26 cellular contexts compared by ENCODE assay signal in genomic region chr4:38024203-38024504, GRCh38.
DNase-seq lines count a peak whose midpoint lies in the region; ATAC-seq and TF ChIP-seq lines count a peak whose summit lies in the region.
"Had no signal": no experiment of that assay in that cellular context is flagged by ENCODE, and none has a peak within 500 bp of the region (broad histone marks: within the 10 kb centered on the region; RNA-seq: fewer than 3 reads in every experiment).

No MANE protein-coding gene starts in this region.

- peak overlapping the region; percentile 35 for H3K4me3 Mint-ChIP-seq in mesothelial cell of epicardium
- no peak overlapping the region for H3K4me3 Mint-ChIP-seq in activated T-helper 17 cell treated with anti-CD3 and anti-CD28 coated beads, Interleukin-2, amount 50 U/mL, for 72 hours
- H3K4me3 Mint-ChIP-seq: activated CD8-positive, alpha-beta T cell treated with anti-CD3 and anti-CD28 coated beads for 36 hours; central memory CD8-positive, alpha-beta T cell; stimulated activated memory B cell treated with anti-CD40 and anti-IgM and Interleukin-4, amounts not matched to agents 10 μg/mL and 1 μg/mL and 100 μg/mL, for 72 hours had no signal

- H3K4me1 Mint-ChIP-seq in mesothelial cell of epicardium, result peaks cover 39% of the 10 kb centered on the region
- peaks cover 10% of the 10 kb centered on the region for H3K4me1 Mint-ChIP-seq in activated T-helper 17 cell treated with anti-CD3 and anti-CD28 coated beads, Interleukin-2, amount 50 U/mL, for 72 hours
- H3K4me1 Mint-ChIP-seq: central memory CD8-positive, alpha-beta T cell had no signal

- H3K27ac ChIP-seq in thoracic aorta (no peak overlapping the region), thyroid gland (peak overlapping the region in 1 of 3 donors; percentile 48)
- H3K27ac ChIP-seq: SJCRH30 had no signal

- WGBS in thyroid gland, 2 donors, result 18 to 29% methylated on average over 3 of the region's 3 CpGs

- peaks cover 28% of the 10 kb centered on the region for H3K36me3 ChIP-seq in thoracic aorta
- H3K36me3 ChIP-seq in thyroid gland, result peaks cover 23 to 31% of the 10 kb centered on the region in 2 donors

- H3K4me3 ChIP-seq in choroid plexus epithelial cell (ENCODE audit: low read depth, low read length) (no peak overlapping the region), thoracic aorta (peak overlapping the region; percentile 13), thyroid gland (replicated peaks in 1 of 3) (no peak overlapping the region)
- H3K4me3 ChIP-seq: HAP-1, SJCRH30 had no signal

- H3K9me3 Mint-ChIP-seq in mesothelial cell of epicardium, result peaks cover 5% of the 10 kb centered on the region
- no peaks in the 10 kb centered on the region for H3K9me3 Mint-ChIP-seq in activated T-helper 17 cell treated with anti-CD3 and anti-CD28 coated beads, Interleukin-2, amount 50 U/mL, for 72 hours
- H3K9me3 Mint-ChIP-seq: activated CD8-positive, alpha-beta T cell treated with anti-CD3 and anti-CD28 coated beads for 36 hours; central memory CD8-positive, alpha-beta T cell; stimulated activated memory B cell treated with anti-CD40 and anti-IgM and Interleukin-4, amounts not matched to agents 10 μg/mL and 1 μg/mL and 100 μg/mL, for 72 hours had no signal

- H3K27me3 ChIP-seq in thoracic aorta (replicated peaks; ENCODE audit: insufficient read depth) (no peaks in the 10 kb centered on the region), thyroid gland (no peaks in the 10 kb centered on the region)
- H3K27me3 ChIP-seq: SJCRH30 had no signal

- TF ChIP-seq POLR2A in thyroid gland (IDR thresholded peaks at IDR 0.05), result no peak

- intact Hi-C loops in thyroid gland (cut with DNase I), result no loop called here

- H3K4me1 ChIP-seq in thoracic aorta (ENCODE audit: control insufficient read depth in 1 of 2, low read depth in 2 of 2), result peaks cover 4 to 11% of the 10 kb centered on the region in 2 donors
- H3K4me1 ChIP-seq in thyroid gland, result peaks cover 9% of the 10 kb centered on the region in 2 donors
- H3K4me1 ChIP-seq: Caco-2, HAP-1, SJCRH30 had no signal

- no peaks in the 10 kb centered on the region for H3K27me3 Mint-ChIP-seq in mesothelial cell of epicardium (ENCODE audit: low read depth)
- no peaks in the 10 kb centered on the region for H3K27me3 Mint-ChIP-seq in activated T-helper 17 cell treated with anti-CD3 and anti-CD28 coated beads, Interleukin-2, amount 50 U/mL, for 72 hours
- H3K27me3 Mint-ChIP-seq: activated CD8-positive, alpha-beta T cell treated with anti-CD3 and anti-CD28 coated beads for 36 hours; central memory CD8-positive, alpha-beta T cell; stimulated activated memory B cell treated with anti-CD40 and anti-IgM and Interleukin-4, amounts not matched to agents 10 μg/mL and 1 μg/mL and 100 μg/mL, for 72 hours had no signal

- peaks cover 38% of the 10 kb centered on the region for H3K36me3 Mint-ChIP-seq in mesothelial cell of epicardium
- peaks cover 55% of the 10 kb centered on the region for H3K36me3 Mint-ChIP-seq in activated T-helper 17 cell treated with anti-CD3 and anti-CD28 coated beads, Interleukin-2, amount 50 U/mL, for 72 hours (ENCODE audit: low read depth)

- peak overlapping the region; percentile 90 for H3K27ac Mint-ChIP-seq in mesothelial cell of epicardium
- no peak overlapping the region for H3K27ac Mint-ChIP-seq in activated T-helper 17 cell treated with anti-CD3 and anti-CD28 coated beads, Interleukin-2, amount 50 U/mL, for 72 hours
- H3K27ac Mint-ChIP-seq: activated CD8-positive, alpha-beta T cell treated with anti-CD3 and anti-CD28 coated beads for 36 hours; stimulated activated memory B cell treated with anti-CD40 and anti-IgM and Interleukin-4, amounts not matched to agents 10 μg/mL and 1 μg/mL and 100 μg/mL, for 72 hours had no signal

- DNase-seq in SK-N-DZ (ENCODE audit: low spot score) (peak; percentile 15), choroid plexus epithelial cell (ENCODE audit: low read depth) (peak; percentile 28), mesothelial cell of epicardium (ENCODE audit: low spot score in 2 of 2, unreplicated experiment in 2 of 2) (no peak), thoracic aorta (ENCODE audit: low spot score) (no peak), thyroid gland (no peak)
- DNase-seq: activated CD4-positive, CD25-positive, alpha-beta regulatory T cell; activated CD8-positive, alpha-beta T cell treated with anti-CD3 and anti-CD28 coated beads for 36 hours; activated naive CD4-positive, alpha-beta T cell treated with Interleukin-2 at 50 U/mL for 16 hours; anterior cingulate cortex; Caco-2; DND-41; effector CD8-positive, alpha-beta T cell; left ventricle myocardium superior; NCI-H1105; NCI-H2081; NCI-H446; SJCRH30; T-helper 2 cell had no signal

- ATAC-seq in thoracic aorta (ENCODE audit: insufficient number of reproducible peaks, low FRiP score, low read depth) (no peak), GM21367 (IDR thresholded peaks at IDR 0.05; ENCODE audit: unreplicated experiment) (no peak), GM18868 (IDR thresholded peaks at IDR 0.05; ENCODE audit: unreplicated experiment) (no peak)
- no peak for ATAC-seq in activated T-helper 17 cell treated with anti-CD3 and anti-CD28 coated beads, Interleukin-2, amount 50 U/mL, for 72 hours (replicated peaks)
- ATAC-seq: activated CD8-positive, alpha-beta T cell treated with anti-CD3 and anti-CD28 coated beads for 36 hours; esophagus mucosa; Panc1; stimulated activated memory B cell treated with anti-CD40 and anti-IgM and Interleukin-4, amounts not matched to agents 10 μg/mL and 1 μg/mL and 100 μg/mL, for 72 hours had no signal

- TF ChIP-seq CTCF in choroid plexus epithelial cell (conservative IDR thresholded peaks at IDR 0.05; ENCODE audit: low read depth, low read length), result no peak
- TF ChIP-seq CTCF in mesothelial cell of epicardium (IDR thresholded peaks at IDR 0.05; ENCODE audit: unreplicated experiment), result no peak
- no peak for TF ChIP-seq CTCF in thoracic aorta (IDR thresholded peaks at IDR 0.05)
- no peak for TF ChIP-seq CTCF in thyroid gland (IDR thresholded peaks at IDR 0.05)

- H3K9me3 ChIP-seq in thoracic aorta, result no peaks in the 10 kb centered on the region
- no peaks in the 10 kb centered on the region for H3K9me3 ChIP-seq in thyroid gland
- H3K9me3 ChIP-seq: Caco-2, HAP-1, SJCRH30 had no signal

Comparison
In these comparisons a context has a peak if more than half of its experiments do, and no peak if none do; other contexts are left out.
1. DNase-seq: peak in SK-N-DZ (single experiment) and choroid plexus epithelial cell (single experiment); none in mesothelial cell of epicardium (0 of 2), thoracic aorta (single experiment) and thyroid gland (0 of 2).